ENCODE assay signal across 3 cellular contexts in genomic region chr12:118866346-118866745, GRCh38.
TF ChIP-seq lines count a peak whose summit lies in the region.

No MANE protein-coding gene starts in this region.

TF ChIP-seq in SK-N-SH, 30 proteins besides CTCF, POLR2A, EP300 and RAD21:
- TF ChIP-seq SIN3A (IDR thresholded peaks at IDR 0.05; ENCODE audit: borderline replicate concordance, low read depth, low read length) = no peak
- TF ChIP-seq REST (IDR thresholded peaks at IDR 0.05; ENCODE audit: low read depth, low read length) = peak; percentile 61; the same call in 1 of the 2 replicates

TF ChIP-seq in SK-N-SH treated with all-trans-retinoic acid at 6 μM for 48 hours, 23 proteins besides CTCF, POLR2A, EP300 and RAD21:
- TF ChIP-seq ZFP3 (CRISPR knock-in tag; IDR thresholded peaks at IDR 0.05) = no peak
- TF ChIP-seq ESRRG (CRISPR knock-in tag; IDR thresholded peaks at IDR 0.05) = no peak
- TF ChIP-seq ZFP30 (CRISPR knock-in tag; IDR thresholded peaks at IDR 0.05) = no peak
- TF ChIP-seq CSRNP3 (CRISPR knock-in tag; IDR thresholded peaks at IDR 0.05) = no peak
- no peak for TF ChIP-seq ZC3H10 (CRISPR knock-in tag; IDR thresholded peaks at IDR 0.05)

TF ChIP-seq in H1, 55 proteins besides CTCF, POLR2A, EP300 and RAD21:
- TF ChIP-seq SUZ12 (IDR thresholded peaks at IDR 0.05; ENCODE audit: low read length) (no peak), CHD2 (IDR thresholded peaks at IDR 0.05; ENCODE audit: low read length) (no peak), SAP30 (IDR thresholded peaks at IDR 0.05; ENCODE audit: insufficient read depth, insufficient replicate concordance, low read length) (no peak), SIN3A (conservative IDR thresholded peaks at IDR 0.05 in 1 of 2, IDR thresholded peaks at IDR 0.05 in 1 of 2; ENCODE audit: low read depth in 1 of 2, low read length in 2 of 2) (no peak), BACH1 (IDR thresholded peaks at IDR 0.05; ENCODE audit: low read length) (no peak), NANOG (IDR thresholded peaks at IDR 0.05; ENCODE audit: insufficient read depth, low read depth, low read length, poor library complexity, severe bottlenecking) (no peak), YY1 (IDR thresholded peaks at IDR 0.05; ENCODE audit: low read depth, low read length) (no peak), CEBPB (IDR thresholded peaks at IDR 0.05; ENCODE audit: low read depth, low read length) (no peak), HDAC2 (IDR thresholded peaks at IDR 0.05; ENCODE audit: borderline replicate concordance in 1 of 2, low read depth in 2 of 2, low read length in 2 of 2) (no peak), EZH2 (IDR thresholded peaks at IDR 0.05; ENCODE audit: low read depth, low read length, severe bottlenecking) (no peak), CTBP2 (IDR thresholded peaks at IDR 0.05; ENCODE audit: borderline replicate concordance, insufficient read depth, insufficient read length, low read length) (no peak)
